Comparison of ENCODE assay signal across 13 cellular contexts in genomic region chr9:445033-445432, GRCh38. TPM values are rescaled to one million over a fixed set of nuclear protein-coding genes. Genes with fewer than 3 reads are reported as not detected.
DNase-seq lines count a peak whose midpoint lies in the region; ATAC-seq, FAIRE-seq and TF ChIP-seq lines count a peak whose summit lies in the region.
"Had no signal": no experiment of that assay in that cellular context is flagged by ENCODE, and none has a peak within 500 bp of the region (broad histone marks: within the 10 kb centered on the region; RNA-seq: fewer than 3 reads in every experiment).

No MANE protein-coding gene starts in this region.

- no peak overlapping the region for H3K27ac ChIP-seq in liver (ENCODE audit: low read depth in 1 of 2, low read length in 2 of 2)
- no peak overlapping the region for H3K27ac ChIP-seq in HepG2 (ENCODE audit: extremely low read length, insufficient read depth, low read length)
- H3K27ac ChIP-seq in testis, result no peak overlapping the region
- H3K27ac ChIP-seq in PC-9, result no peak overlapping the region
- H3K27ac ChIP-seq: upper lobe of right lung had no signal

- ATAC-seq in HepG2, result no peak
- ATAC-seq: esophagus mucosa, GM12878, upper lobe of right lung had no signal

- no peak for TF ChIP-seq RAD21 in liver (IDR thresholded peaks at IDR 0.05)
- TF ChIP-seq RAD21 in HepG2 (CRISPR knock-in tag; IDR thresholded peaks at IDR 0.05), result no peak

- no peak overlapping the region for H3K4me3 Mint-ChIP-seq in brain

- H3K9me3 Mint-ChIP-seq in brain, result peaks cover 0 to 3% (median 0%) of the 10 kb centered on the region in 5 experiments

- WGBS in liver, result 64% methylated on average over 3 of the region's 3 CpGs
- 14% methylated on average over 3 of the region's 3 CpGs for WGBS in HepG2 (ENCODE audit: low lambda C conversion rate)
- 33 to 37% methylated on average over 3 of the region's 3 CpGs for WGBS in testis, 2 donors

- no peak overlapping the region for H3K4me3 ChIP-seq in liver (ENCODE audit: low read depth in 1 of 3, low read length in 3 of 3)
- no peak overlapping the region for H3K4me3 ChIP-seq in HepG2 (replicated peaks in 1 of 3; ENCODE audit: insufficient read depth in 1 of 3, low read depth in 2 of 3, low read length in 3 of 3)
- no peak overlapping the region for H3K4me3 ChIP-seq in testis
- H3K4me3 ChIP-seq in PC-9, result no peak overlapping the region
- H3K4me3 ChIP-seq: GM12878, upper lobe of right lung had no signal

- TF ChIP-seq CTCF in liver (IDR thresholded peaks at IDR 0.05; ENCODE audit: low read depth, low read length, missing input control), result no peak
- TF ChIP-seq CTCF in HepG2 (CRISPR knock-in tag; IDR thresholded peaks at IDR 0.05), result no peak
- TF ChIP-seq CTCF in brain (conservative IDR thresholded peaks at IDR 0.05), result no peak
- TF ChIP-seq CTCF in testis (IDR thresholded peaks at IDR 0.05), result no peak
- TF ChIP-seq CTCF in PC-9 (conservative IDR thresholded peaks at IDR 0.05), result no peak

- H3K9ac ChIP-seq in liver (ENCODE audit: low read depth in 1 of 2, low read length in 2 of 2) (no peak overlapping the region), HepG2 (ENCODE audit: insufficient read depth, low read depth, low read length) (no peak overlapping the region)

- DNase-seq in HepG2 (ENCODE audit: low spot score) (no peak), iris pigment epithelial cell (ENCODE audit: low read depth) (peak; percentile 72), testis (peak; percentile 35), NCI-H446 treated with DMSO at 0.1 percent for 48 hours (lab: John Stamatoyannopoulos, UW) (no peak), PC-9 (no peak)
- no peak for DNase-seq in effector CD4-positive, alpha-beta T cell
- DNase-seq: NCI-H226, upper lobe of right lung had no signal

- H3K4me1 ChIP-seq in liver (ENCODE audit: control insufficient read depth in 4 of 4, insufficient read depth in 4 of 4, low read length in 3 of 4) (no peaks in the 10 kb centered on the region), HepG2 (ENCODE audit: insufficient read depth, low read length) (no peaks in the 10 kb centered on the region), testis (no peaks in the 10 kb centered on the region), PC-9 (replicated peaks; ENCODE audit: insufficient read depth) (peaks cover 20% of the 10 kb centered on the region)
- H3K4me1 ChIP-seq: upper lobe of right lung had no signal

- intact Hi-C loops in HepG2 (cut with micrococcal nuclease; ENCODE audit: unreplicated experiment), result no loop called here
- intact Hi-C loops in testis (cut with DNase I; ENCODE audit: low total_unique reads), result no loop called here
- intact Hi-C loops in PC-9 (cut with micrococcal nuclease; ENCODE audit: unreplicated experiment), result no loop called here

- no peaks in the 10 kb centered on the region for H3K79me2 ChIP-seq in HepG2 (ENCODE audit: insufficient read depth, low read length)
- H3K79me2 ChIP-seq in PC-9 (ENCODE audit: low read depth), result no peaks in the 10 kb centered on the region

- POLR2A ChIA-PET in HepG2 (lab: Yijun Ruan, JAX), result no interaction called here
- POLR2A ChIA-PET in PC-9 (lab: Charles Lee; ENCODE audit: unreplicated experiment), result no interaction called here

- CTCF ChIA-PET in HepG2 (lab: Yijun Ruan, JAX; ENCODE audit: low intra/inter-chr PET ratio, low total read pairs) (no interaction called here), PC-9 (lab: Charles Lee) (no interaction called here)

- no peak overlapping the region for H3K4me2 ChIP-seq in HepG2 (ENCODE audit: low read depth, low read length)
- no peak overlapping the region for H3K4me2 ChIP-seq in PC-9

- H4K20me1 ChIP-seq in HepG2 (ENCODE audit: insufficient read depth, low read length) (no peaks in the 10 kb centered on the region), PC-9 (ENCODE audit: insufficient read depth) (no peaks in the 10 kb centered on the region)

- peaks cover 11% of the 10 kb centered on the region for H3K27me3 Mint-ChIP-seq in brain
- H3K27me3 Mint-ChIP-seq: progenitor cell of endocrine pancreas had no signal

- H3K36me3 ChIP-seq in liver (ENCODE audit: control insufficient read depth in 4 of 4, insufficient read depth in 3 of 4, low read depth in 1 of 4, low read length in 3 of 4) (peaks cover 0 to 6% (median 1%) of the 10 kb centered on the region in 4 donors), HepG2 (replicated peaks in 1 of 2; ENCODE audit: control insufficient read depth in 1 of 2, insufficient read depth in 2 of 2, low read length in 2 of 2) (no peaks in the 10 kb centered on the region), testis (ENCODE audit: low read depth, missing control alignments) (no peaks in the 10 kb centered on the region), PC-9 (ENCODE audit: low read depth) (no peaks in the 10 kb centered on the region)

- H3K9me2 ChIP-seq in PC-9 (ENCODE audit: insufficient read depth), result no peaks in the 10 kb centered on the region

- H3F3A ChIP-seq in PC-9 (ENCODE audit: insufficient read depth, low read depth), result peaks cover 13% of the 10 kb centered on the region

- BruUV-seq in HepG2 (replicated peaks; lab: Mats Ljungman, UMichigan) (no TSS peak), PC-9 (replicated peaks; lab: Mats Ljungman, UMichigan) (no TSS peak)

- in situ Hi-C loops in HepG2 (cut with HindIII; ENCODE audit: extremely low pct_ligation_motif_present, low pct_unique_long_range_greater_than_20kb), result no loop called here

- TF ChIP-seq POLR2A in HepG2 (IDR thresholded peaks at IDR 0.05; ENCODE audit: insufficient read depth in 1 of 2, low read depth in 2 of 2, low read length in 2 of 2) (no peak), testis (IDR thresholded peaks at IDR 0.05) (no peak)

- H2AFZ ChIP-seq in HepG2 (ENCODE audit: low read length) (no peak overlapping the region), PC-9 (no peak overlapping the region)

- peaks cover 14% of the 10 kb centered on the region for H3K4me1 Mint-ChIP-seq in brain

- TF ChIP-seq EP300 in HepG2 (IDR thresholded peaks at IDR 0.05; ENCODE audit: low read depth in 2 of 2, low read length in 2 of 2) (no peak), HepG2 (CRISPR knock-in tag; IDR thresholded peaks at IDR 0.05; ENCODE audit: borderline replicate concordance) (no peak)

- H3K9me3 ChIP-seq in liver (ENCODE audit: control insufficient read depth in 4 of 4, low read length in 3 of 4) (no peaks in the 10 kb centered on the region), HepG2 (ENCODE audit: low read length) (no peaks in the 10 kb centered on the region), testis (no peaks in the 10 kb centered on the region), PC-9 (ENCODE audit: insufficient read depth, low read depth) (no peaks in the 10 kb centered on the region)
- H3K9me3 ChIP-seq: upper lobe of right lung had no signal

- no peaks in the 10 kb centered on the region for H3K36me3 Mint-ChIP-seq in brain

- no peak for FAIRE-seq in HepG2 (lab: Jason Lieb, UNC)
- FAIRE-seq: GM12878 had no signal

- peak overlapping the region in 3 of 5 experiments; percentile 35 to 91 (median 87) for H3K27ac Mint-ChIP-seq in brain
- H3K27ac Mint-ChIP-seq: progenitor cell of endocrine pancreas had no signal

- peaks cover 0 to 6% (median 0%) of the 10 kb centered on the region in 4 donors for H3K27me3 ChIP-seq in liver (ENCODE audit: control insufficient read depth in 4 of 4, insufficient read depth in 4 of 4, low read length in 3 of 4)
- H3K27me3 ChIP-seq in HepG2 (ENCODE audit: control insufficient read depth in 1 of 2, insufficient read depth in 2 of 2, low read length in 2 of 2), result no peaks in the 10 kb centered on the region
- no peaks in the 10 kb centered on the region for H3K27me3 ChIP-seq in testis
- no peaks in the 10 kb centered on the region for H3K27me3 ChIP-seq in PC-9 (ENCODE audit: insufficient read depth, low read depth)
- H3K27me3 ChIP-seq: upper lobe of right lung had no signal

TF ChIP-seq in liver, 16 proteins besides CTCF, POLR2A, EP300 and RAD21:
- TF ChIP-seq HNF4G (IDR thresholded peaks at IDR 0.05) (no peak), NR2F2 (IDR thresholded peaks at IDR 0.05) (peak; percentile 54), TAF1 (conservative IDR thresholded peaks at IDR 0.05) (no peak), RXRA (IDR thresholded peaks at IDR 0.05) (peak; percentile 48 to 61)

RNA-seq across cellular contexts. Expression of gene KANK1, which starts 59.5 kb away (rescaled TPM):
- 100 to 1,000 TPM in 1 of 2 donors, 10 to 100 TPM in 1; 39.1 to 110 TPM for total RNA-seq in liver
- polyA plus RNA-seq in liver, result 10 to 100 TPM; 36.3 to 46.0 TPM
- 67.0 and 70.0 TPM in 2 replicates for total RNA-seq in HepG2 (2016; rRNA removed; fragmentation: Illumina TruSeq; extraction: Trizol)
- 13.0 and 13.6 TPM in 2 replicates for total RNA-seq in HepG2 (2016; cell fraction: cytosol; rRNA removed; fragmentation: Illumina TruSeq; extraction: Trizol; ENCODE audit: low read depth)
- 62.1 and 68.7 TPM in 2 replicates for total RNA-seq in HepG2 (2016; cell fraction: insoluble cytoplasmic fraction; rRNA removed; fragmentation: Illumina TruSeq; extraction: Trizol)
- total RNA-seq in HepG2 (2016; cell fraction: membrane; rRNA removed; fragmentation: Illumina TruSeq; extraction: Trizol), result 26.5 and 27.0 TPM in 2 replicates
- total RNA-seq in HepG2 (2016; cell fraction: nucleus; rRNA removed; fragmentation: Illumina TruSeq; extraction: Trizol), result 68.6 and 77.4 TPM in 2 replicates
- 214 and 235 TPM in 2 replicates for polyA plus RNA-seq in HepG2 (2011; rRNA removed)
- 176 and 202 TPM in 2 replicates for polyA plus RNA-seq in HepG2 (2011; cell fraction: cytosol; rRNA removed)
- 210 and 216 TPM in 2 replicates for polyA plus RNA-seq in HepG2 (2011; cell fraction: nucleus; rRNA removed)
- polyA plus RNA-seq in HepG2 (2012), result 137 and 141 TPM in 2 replicates
- polyA plus RNA-seq in HepG2 (2016; cell fraction: cytosol; fragmentation: Illumina TruSeq; extraction: Trizol; ENCODE audit: low read depth), result 3.8 and 5.1 TPM in 2 replicates
- polyA plus RNA-seq in HepG2 (2016; cell fraction: insoluble cytoplasmic fraction; fragmentation: Illumina TruSeq; extraction: Trizol; ENCODE audit: low read depth), result 56.4 and 60.9 TPM in 2 replicates
- polyA plus RNA-seq in HepG2 (2016; cell fraction: membrane; fragmentation: Illumina TruSeq; extraction: Trizol; ENCODE audit: low read depth), result 12.3 and 13.0 TPM in 2 replicates
- polyA plus RNA-seq in HepG2 (2016; cell fraction: nucleus; fragmentation: Illumina TruSeq; extraction: Trizol; ENCODE audit: insufficient read depth, low read depth), result 95.8 and 106 TPM in 2 replicates
- 14.6 and 459 TPM in 2 replicates for polyA minus RNA-seq in HepG2 (2011; rRNA and poly(A)+ RNA removed; ENCODE audit: low replicate concordance)
- polyA minus RNA-seq in HepG2 (2011; cell fraction: cytosol; rRNA and poly(A)+ RNA removed), result 141 and 150 TPM in 2 replicates
- 189 and 226 TPM in 2 replicates for polyA minus RNA-seq in HepG2 (2011; cell fraction: nucleus; rRNA and poly(A)+ RNA removed)
- polyA plus RNA-seq in brain (ENCODE audit: insufficient read depth, low read depth, low replicate concordance), result 21.5 TPM
- total RNA-seq in testis, result 10 to 100 TPM; 58.0 to 63.1 TPM
- 40.3 TPM for polyA plus RNA-seq in testis (ENCODE audit: insufficient read depth, low read depth, low replicate concordance)
- 13.6 and 16.3 TPM in 2 replicates for total RNA-seq in PC-9 (2021)

Comparison
In these comparisons a context has a peak if more than half of its experiments do, and no peak if none do; other contexts are left out.
1. DNase-seq: peak in iris pigment epithelial cell (single experiment) and testis (single experiment); none in HepG2 (single experiment), effector CD4-positive, alpha-beta T cell (single experiment), NCI-H446 treated with DMSO at 0.1 percent for 48 hours (single experiment) and PC-9 (0 of 2).